ENCODE assay signal across 1 cellular context in the genomic region with DNA sequence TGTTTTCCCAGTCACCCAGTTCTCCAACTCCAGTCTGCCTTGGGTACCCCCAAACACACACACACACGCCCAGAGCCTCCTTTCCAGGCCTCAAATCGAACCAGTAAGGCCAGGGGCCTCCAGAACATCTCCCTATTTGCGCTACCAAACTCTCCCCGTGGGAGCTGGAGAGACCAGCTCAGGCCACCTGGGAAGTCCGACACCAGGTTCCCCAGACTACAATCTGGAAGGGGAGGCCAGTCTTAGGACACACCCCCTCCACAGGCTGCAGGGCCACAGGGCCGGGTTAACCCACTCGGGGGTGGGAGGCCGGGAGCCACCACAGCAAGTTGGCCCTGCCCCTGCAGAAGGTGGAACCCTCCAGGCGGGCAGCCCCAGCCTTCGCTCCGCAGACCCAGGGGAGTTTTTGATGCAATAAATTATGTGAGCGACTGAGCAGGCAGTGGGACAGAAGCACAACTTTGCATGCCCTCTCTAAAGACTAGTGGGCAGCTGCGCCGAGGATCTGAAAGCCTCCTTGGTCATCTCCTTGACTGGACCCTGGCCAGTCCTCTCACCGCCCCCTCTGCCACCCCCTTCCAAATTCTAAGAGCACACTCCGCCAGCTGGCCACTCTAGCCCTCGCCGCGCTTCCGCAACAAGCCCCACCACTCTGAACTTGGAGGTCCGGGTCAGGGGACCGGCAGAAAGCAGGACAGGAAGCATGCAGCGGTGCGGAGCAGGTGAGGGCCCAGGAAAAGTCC.
TF ChIP-seq lines count a peak whose summit lies in the region.

No MANE protein-coding gene starts in this region.

TF ChIP-seq in HepG2, 621 proteins besides CTCF, POLR2A, EP300 and RAD21 (continued from another document and continues in another):
- TF ChIP-seq, protein P1, sequence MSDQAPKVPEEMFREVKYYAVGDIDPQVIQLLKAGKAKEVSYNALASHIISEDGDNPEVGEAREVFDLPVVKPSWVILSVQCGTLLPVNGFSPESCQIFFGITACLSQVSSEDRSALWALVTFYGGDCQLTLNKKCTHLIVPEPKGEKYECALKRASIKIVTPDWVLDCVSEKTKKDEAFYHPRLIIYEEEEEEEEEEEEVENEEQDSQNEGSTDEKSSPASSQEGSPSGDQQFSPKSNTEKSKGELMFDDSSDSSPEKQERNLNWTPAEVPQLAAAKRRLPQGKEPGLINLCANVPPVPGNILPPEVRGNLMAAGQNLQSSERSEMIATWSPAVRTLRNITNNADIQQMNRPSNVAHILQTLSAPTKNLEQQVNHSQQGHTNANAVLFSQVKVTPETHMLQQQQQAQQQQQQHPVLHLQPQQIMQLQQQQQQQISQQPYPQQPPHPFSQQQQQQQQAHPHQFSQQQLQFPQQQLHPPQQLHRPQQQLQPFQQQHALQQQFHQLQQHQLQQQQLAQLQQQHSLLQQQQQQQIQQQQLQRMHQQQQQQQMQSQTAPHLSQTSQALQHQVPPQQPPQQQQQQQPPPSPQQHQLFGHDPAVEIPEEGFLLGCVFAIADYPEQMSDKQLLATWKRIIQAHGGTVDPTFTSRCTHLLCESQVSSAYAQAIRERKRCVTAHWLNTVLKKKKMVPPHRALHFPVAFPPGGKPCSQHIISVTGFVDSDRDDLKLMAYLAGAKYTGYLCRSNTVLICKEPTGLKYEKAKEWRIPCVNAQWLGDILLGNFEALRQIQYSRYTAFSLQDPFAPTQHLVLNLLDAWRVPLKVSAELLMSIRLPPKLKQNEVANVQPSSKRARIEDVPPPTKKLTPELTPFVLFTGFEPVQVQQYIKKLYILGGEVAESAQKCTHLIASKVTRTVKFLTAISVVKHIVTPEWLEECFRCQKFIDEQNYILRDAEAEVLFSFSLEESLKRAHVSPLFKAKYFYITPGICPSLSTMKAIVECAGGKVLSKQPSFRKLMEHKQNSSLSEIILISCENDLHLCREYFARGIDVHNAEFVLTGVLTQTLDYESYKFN (CRISPR knock-in tag; conservative IDR thresholded peaks at IDR 0.05): no peak
- peak; percentile 89 for TF ChIP-seq AGO2 (optimal IDR thresholded peaks at IDR 0.05; ENCODE audit: low read depth, low read length)
- TF ChIP-seq, protein P2, sequence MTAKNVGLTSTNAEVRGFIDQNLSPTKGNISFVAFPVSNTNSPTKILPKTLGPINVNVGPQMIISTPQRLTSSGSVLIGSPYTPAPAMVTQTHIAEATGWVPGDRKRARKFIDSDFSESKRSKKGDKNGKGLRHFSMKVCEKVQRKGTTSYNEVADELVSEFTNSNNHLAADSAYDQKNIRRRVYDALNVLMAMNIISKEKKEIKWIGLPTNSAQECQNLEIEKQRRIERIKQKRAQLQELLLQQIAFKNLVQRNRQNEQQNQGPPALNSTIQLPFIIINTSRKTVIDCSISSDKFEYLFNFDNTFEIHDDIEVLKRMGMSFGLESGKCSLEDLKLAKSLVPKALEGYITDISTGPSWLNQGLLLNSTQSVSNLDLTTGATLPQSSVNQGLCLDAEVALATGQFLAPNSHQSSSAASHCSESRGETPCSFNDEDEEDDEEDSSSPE (CRISPR knock-in tag; IDR thresholded peaks at IDR 0.05): no peak; the same call in 1 of the 2 replicates
- TF ChIP-seq, protein P3, sequence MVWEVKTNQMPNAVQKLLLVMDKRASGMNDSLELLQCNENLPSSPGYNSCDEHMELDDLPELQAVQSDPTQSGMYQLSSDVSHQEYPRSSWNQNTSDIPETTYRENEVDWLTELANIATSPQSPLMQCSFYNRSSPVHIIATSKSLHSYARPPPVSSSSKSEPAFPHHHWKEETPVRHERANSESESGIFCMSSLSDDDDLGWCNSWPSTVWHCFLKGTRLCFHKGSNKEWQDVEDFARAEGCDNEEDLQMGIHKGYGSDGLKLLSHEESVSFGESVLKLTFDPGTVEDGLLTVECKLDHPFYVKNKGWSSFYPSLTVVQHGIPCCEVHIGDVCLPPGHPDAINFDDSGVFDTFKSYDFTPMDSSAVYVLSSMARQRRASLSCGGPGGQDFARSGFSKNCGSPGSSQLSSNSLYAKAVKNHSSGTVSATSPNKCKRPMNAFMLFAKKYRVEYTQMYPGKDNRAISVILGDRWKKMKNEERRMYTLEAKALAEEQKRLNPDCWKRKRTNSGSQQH (CRISPR knock-in tag; IDR thresholded peaks at IDR 0.05; ENCODE audit: low read depth): 0 out of 2 replicates have a peak, but pooled peaks have one; percentile 1
- no peak for TF ChIP-seq ZNF619 (CRISPR knock-in tag; IDR thresholded peaks at IDR 0.05)
- TF ChIP-seq, protein P4, sequence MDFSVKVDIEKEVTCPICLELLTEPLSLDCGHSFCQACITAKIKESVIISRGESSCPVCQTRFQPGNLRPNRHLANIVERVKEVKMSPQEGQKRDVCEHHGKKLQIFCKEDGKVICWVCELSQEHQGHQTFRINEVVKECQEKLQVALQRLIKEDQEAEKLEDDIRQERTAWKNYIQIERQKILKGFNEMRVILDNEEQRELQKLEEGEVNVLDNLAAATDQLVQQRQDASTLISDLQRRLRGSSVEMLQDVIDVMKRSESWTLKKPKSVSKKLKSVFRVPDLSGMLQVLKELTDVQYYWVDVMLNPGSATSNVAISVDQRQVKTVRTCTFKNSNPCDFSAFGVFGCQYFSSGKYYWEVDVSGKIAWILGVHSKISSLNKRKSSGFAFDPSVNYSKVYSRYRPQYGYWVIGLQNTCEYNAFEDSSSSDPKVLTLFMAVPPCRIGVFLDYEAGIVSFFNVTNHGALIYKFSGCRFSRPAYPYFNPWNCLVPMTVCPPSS (IDR thresholded peaks at IDR 0.05): no peak
- TF ChIP-seq ZFP36L1 (CRISPR knock-in tag; IDR thresholded peaks at IDR 0.05): peak; percentile 76; the same call in 1 of the 2 replicates
- peak; percentile 49; the same call in 1 of the 2 replicates for TF ChIP-seq JUNB (CRISPR knock-in tag; IDR thresholded peaks at IDR 0.05; ENCODE audit: borderline replicate concordance)
- TF ChIP-seq SMC3 (IDR thresholded peaks at IDR 0.05; ENCODE audit: low read length): no peak
- TF ChIP-seq, protein P5, sequence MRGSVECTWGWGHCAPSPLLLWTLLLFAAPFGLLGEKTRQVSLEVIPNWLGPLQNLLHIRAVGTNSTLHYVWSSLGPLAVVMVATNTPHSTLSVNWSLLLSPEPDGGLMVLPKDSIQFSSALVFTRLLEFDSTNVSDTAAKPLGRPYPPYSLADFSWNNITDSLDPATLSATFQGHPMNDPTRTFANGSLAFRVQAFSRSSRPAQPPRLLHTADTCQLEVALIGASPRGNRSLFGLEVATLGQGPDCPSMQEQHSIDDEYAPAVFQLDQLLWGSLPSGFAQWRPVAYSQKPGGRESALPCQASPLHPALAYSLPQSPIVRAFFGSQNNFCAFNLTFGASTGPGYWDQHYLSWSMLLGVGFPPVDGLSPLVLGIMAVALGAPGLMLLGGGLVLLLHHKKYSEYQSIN (CRISPR knock-in tag; IDR thresholded peaks at IDR 0.05; ENCODE audit: borderline replicate concordance): peak; percentile 70; the same call in 1 of the 2 replicates
- TF ChIP-seq, protein P6, sequence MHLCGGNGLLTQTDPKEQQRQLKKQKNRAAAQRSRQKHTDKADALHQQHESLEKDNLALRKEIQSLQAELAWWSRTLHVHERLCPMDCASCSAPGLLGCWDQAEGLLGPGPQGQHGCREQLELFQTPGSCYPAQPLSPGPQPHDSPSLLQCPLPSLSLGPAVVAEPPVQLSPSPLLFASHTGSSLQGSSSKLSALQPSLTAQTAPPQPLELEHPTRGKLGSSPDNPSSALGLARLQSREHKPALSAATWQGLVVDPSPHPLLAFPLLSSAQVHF (CRISPR knock-in tag; IDR thresholded peaks at IDR 0.05): peak; percentile 26; the same call in 1 of the 2 replicates
- TF ChIP-seq, protein P7, sequence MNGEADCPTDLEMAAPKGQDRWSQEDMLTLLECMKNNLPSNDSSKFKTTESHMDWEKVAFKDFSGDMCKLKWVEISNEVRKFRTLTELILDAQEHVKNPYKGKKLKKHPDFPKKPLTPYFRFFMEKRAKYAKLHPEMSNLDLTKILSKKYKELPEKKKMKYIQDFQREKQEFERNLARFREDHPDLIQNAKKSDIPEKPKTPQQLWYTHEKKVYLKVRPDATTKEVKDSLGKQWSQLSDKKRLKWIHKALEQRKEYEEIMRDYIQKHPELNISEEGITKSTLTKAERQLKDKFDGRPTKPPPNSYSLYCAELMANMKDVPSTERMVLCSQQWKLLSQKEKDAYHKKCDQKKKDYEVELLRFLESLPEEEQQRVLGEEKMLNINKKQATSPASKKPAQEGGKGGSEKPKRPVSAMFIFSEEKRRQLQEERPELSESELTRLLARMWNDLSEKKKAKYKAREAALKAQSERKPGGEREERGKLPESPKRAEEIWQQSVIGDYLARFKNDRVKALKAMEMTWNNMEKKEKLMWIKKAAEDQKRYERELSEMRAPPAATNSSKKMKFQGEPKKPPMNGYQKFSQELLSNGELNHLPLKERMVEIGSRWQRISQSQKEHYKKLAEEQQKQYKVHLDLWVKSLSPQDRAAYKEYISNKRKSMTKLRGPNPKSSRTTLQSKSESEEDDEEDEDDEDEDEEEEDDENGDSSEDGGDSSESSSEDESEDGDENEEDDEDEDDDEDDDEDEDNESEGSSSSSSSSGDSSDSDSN (CRISPR knock-in tag; IDR thresholded peaks at IDR 0.05): peak; percentile 17; the same call in 1 of the 2 replicates
- TF ChIP-seq, protein P8, sequence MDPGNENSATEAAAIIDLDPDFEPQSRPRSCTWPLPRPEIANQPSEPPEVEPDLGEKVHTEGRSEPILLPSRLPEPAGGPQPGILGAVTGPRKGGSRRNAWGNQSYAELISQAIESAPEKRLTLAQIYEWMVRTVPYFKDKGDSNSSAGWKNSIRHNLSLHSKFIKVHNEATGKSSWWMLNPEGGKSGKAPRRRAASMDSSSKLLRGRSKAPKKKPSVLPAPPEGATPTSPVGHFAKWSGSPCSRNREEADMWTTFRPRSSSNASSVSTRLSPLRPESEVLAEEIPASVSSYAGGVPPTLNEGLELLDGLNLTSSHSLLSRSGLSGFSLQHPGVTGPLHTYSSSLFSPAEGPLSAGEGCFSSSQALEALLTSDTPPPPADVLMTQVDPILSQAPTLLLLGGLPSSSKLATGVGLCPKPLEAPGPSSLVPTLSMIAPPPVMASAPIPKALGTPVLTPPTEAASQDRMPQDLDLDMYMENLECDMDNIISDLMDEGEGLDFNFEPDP (CRISPR knock-in tag; conservative IDR thresholded peaks at IDR 0.05): no peak
- TF ChIP-seq ZNF441 (CRISPR knock-in tag; IDR thresholded peaks at IDR 0.05; ENCODE audit: borderline replicate concordance): 0 out of 2 replicates have a peak, but pooled peaks have one; percentile 22
- no peak for TF ChIP-seq ZNF879 (CRISPR knock-in tag; IDR thresholded peaks at IDR 0.05)
- TF ChIP-seq ZNF468 (CRISPR knock-in tag; IDR thresholded peaks at IDR 0.05): 0 out of 2 replicates have a peak, but pooled peaks have one; percentile 29
- peak; percentile 33 for TF ChIP-seq MED8 (CRISPR knock-in tag; IDR thresholded peaks at IDR 0.05; ENCODE audit: insufficient replicate concordance)
- TF ChIP-seq FOXJ3 (CRISPR knock-in tag; IDR thresholded peaks at IDR 0.05; ENCODE audit: borderline replicate concordance): no peak
- TF ChIP-seq ZNF670 (CRISPR knock-in tag; IDR thresholded peaks at IDR 0.05; ENCODE audit: borderline replicate concordance): no peak; the same call in 1 of the 2 replicates
- TF ChIP-seq, protein P9, sequence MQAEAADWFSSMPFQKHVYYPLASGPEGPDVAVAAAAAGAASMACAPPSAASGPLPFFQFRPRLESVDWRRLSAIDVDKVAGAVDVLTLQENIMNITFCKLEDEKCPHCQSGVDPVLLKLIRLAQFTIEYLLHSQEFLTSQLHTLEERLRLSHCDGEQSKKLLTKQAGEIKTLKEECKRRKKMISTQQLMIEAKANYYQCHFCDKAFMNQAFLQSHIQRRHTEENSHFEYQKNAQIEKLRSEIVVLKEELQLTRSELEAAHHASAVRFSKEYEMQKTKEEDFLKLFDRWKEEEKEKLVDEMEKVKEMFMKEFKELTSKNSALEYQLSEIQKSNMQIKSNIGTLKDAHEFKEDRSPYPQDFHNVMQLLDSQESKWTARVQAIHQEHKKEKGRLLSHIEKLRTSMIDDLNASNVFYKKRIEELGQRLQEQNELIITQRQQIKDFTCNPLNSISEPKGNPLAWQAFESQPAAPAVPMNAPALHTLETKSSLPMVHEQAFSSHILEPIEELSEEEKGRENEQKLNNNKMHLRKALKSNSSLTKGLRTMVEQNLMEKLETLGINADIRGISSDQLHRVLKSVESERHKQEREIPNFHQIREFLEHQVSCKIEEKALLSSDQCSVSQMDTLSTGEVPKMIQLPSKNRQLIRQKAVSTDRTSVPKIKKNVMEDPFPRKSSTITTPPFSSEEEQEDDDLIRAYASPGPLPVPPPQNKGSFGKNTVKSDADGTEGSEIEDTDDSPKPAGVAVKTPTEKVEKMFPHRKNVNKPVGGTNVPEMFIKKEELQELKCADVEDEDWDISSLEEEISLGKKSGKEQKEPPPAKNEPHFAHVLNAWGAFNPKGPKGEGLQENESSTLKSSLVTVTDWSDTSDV (CRISPR knock-in tag; IDR thresholded peaks at IDR 0.05): no peak
- 0 out of 2 replicates have a peak, but pooled peaks have one; percentile 59 for TF ChIP-seq ZNF546 (CRISPR knock-in tag; conservative IDR thresholded peaks at IDR 0.05)
- TF ChIP-seq, protein P10, sequence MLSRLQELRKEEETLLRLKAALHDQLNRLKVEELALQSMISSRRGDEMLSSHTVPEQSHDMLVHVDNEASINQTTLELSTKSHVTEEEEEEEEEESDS (CRISPR knock-in tag; IDR thresholded peaks at IDR 0.05; ENCODE audit: borderline replicate concordance): 0 out of 2 replicates have a peak, but pooled peaks have one; percentile 13
- peak; percentile 22; the same call in 1 of the 2 replicates for TF ChIP-seq PRMT3 (CRISPR knock-in tag; IDR thresholded peaks at IDR 0.05; ENCODE audit: borderline replicate concordance, low read depth)
- TF ChIP-seq SP2 (CRISPR knock-in tag; IDR thresholded peaks at IDR 0.05): 0 out of 2 replicates have a peak, but pooled peaks have one; percentile 31
- 0 out of 2 replicates have a peak, but pooled peaks have one; percentile 55 for TF ChIP-seq ZNF672 (CRISPR knock-in tag; IDR thresholded peaks at IDR 0.05)
- TF ChIP-seq, protein P11, sequence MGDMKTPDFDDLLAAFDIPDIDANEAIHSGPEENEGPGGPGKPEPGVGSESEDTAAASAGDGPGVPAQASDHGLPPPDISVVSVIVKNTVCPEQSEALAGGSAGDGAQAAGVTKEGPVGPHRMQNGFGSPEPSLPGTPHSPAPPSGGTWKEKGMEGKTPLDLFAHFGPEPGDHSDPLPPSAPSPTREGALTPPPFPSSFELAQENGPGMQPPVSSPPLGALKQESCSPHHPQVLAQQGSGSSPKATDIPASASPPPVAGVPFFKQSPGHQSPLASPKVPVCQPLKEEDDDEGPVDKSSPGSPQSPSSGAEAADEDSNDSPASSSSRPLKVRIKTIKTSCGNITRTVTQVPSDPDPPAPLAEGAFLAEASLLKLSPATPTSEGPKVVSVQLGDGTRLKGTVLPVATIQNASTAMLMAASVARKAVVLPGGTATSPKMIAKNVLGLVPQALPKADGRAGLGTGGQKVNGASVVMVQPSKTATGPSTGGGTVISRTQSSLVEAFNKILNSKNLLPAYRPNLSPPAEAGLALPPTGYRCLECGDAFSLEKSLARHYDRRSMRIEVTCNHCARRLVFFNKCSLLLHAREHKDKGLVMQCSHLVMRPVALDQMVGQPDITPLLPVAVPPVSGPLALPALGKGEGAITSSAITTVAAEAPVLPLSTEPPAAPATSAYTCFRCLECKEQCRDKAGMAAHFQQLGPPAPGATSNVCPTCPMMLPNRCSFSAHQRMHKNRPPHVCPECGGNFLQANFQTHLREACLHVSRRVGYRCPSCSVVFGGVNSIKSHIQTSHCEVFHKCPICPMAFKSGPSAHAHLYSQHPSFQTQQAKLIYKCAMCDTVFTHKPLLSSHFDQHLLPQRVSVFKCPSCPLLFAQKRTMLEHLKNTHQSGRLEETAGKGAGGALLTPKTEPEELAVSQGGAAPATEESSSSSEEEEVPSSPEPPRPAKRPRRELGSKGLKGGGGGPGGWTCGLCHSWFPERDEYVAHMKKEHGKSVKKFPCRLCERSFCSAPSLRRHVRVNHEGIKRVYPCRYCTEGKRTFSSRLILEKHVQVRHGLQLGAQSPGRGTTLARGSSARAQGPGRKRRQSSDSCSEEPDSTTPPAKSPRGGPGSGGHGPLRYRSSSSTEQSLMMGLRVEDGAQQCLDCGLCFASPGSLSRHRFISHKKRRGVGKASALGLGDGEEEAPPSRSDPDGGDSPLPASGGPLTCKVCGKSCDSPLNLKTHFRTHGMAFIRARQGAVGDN (CRISPR knock-in tag; IDR thresholded peaks at IDR 0.05): peak; percentile 44
- peak; percentile 9 for TF ChIP-seq IKZF4 (CRISPR knock-in tag; IDR thresholded peaks at IDR 0.05; ENCODE audit: borderline replicate concordance, low read depth, not compliant biosample characterization)
- TF ChIP-seq MAFG (CRISPR knock-in tag; IDR thresholded peaks at IDR 0.05): no peak
- TF ChIP-seq ZNF317 (CRISPR knock-in tag; IDR thresholded peaks at IDR 0.05): peak; percentile 7; the same call in 1 of the 2 replicates
